8 cellular contexts compared by ENCODE assay signal in the genomic region with DNA sequence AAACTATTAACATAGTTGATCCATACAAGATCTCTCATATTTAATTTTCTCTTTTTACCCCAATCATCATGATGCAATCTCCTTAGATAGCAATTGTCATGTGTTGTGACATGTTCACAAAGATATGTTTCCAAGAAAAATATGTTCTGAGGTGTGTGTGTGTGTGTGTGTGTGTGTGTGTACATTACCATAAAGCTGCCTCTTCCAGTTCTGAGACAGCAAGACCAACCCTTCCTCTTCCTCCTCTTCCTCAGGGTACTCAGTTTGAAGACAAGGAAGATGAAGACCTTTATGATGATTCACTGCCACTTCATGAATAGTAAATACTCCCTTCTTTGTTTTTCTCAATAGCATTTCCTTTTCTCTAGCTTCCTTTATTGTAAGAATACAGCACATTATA.
"Had no signal": no experiment of that assay in that cellular context is flagged by ENCODE, and none has a peak within 500 bp of the region (broad histone marks: within the 10 kb centered on the region; RNA-seq: fewer than 3 reads in every experiment).

No MANE protein-coding gene starts in this region.

- H3K4me3 ChIP-seq: GM12878 had no signal

- FAIRE-seq: G401.6, GM12878, GM12891, GM12892, GM18507, GM19239 had no signal

- DNase-seq: GDM1, GF-D8 had no signal

- ATAC-seq: GM12878 had no signal
